Comparison of ENCODE assay signal across 1 cellular context in the genomic region with DNA sequence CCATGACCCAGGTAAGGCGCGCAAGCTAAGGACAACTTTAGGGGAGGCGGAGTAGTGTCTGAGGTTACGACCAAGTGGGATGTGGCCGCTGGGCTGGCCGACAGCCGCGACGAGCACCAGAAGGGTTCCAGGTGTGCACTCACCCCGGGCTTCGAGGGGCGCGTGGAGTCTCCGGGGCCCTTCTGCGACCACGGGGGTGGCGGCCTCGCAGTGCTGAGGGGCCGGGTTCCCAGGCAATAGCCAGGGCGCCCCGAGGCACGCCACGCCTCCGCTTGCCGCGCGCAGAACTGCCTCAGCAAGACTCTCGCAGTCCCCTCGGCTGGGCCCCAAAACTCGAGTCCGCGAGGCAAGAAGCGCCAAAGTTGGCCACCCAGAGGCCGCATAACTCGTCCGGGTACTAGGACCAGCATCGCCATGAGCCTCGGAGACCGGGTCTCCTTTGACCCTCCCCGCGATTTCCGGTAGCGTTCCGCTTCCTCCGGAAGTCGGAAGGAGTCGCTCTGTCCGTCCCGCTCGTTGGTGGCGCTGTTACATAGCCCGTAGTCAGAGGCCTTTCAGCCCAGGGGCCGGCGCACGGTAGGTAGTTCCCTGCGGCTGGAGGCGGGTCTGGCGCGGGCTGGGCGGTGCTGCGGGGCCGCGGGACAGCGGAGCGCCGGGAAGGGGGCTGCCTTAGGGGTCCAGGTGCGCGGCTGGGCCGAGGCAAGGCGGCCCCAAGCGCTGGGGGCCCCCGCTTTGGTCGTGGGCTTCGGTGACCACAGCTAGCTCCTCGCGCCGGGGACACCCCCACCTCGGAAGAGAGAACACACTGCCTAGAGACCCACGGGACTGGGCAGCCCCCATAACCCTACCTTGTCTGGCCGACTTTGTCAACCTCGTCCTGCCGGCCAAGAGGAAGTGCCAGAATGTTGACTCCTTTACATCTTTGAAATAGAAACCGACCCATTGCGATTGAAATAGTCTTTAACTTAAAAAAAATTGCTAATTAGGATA.
A peak's percentile ranks its signal among the peaks of the same experiment; 100 is the strongest.
TF ChIP-seq lines count a peak whose summit lies in the region.

A gene with protein sequence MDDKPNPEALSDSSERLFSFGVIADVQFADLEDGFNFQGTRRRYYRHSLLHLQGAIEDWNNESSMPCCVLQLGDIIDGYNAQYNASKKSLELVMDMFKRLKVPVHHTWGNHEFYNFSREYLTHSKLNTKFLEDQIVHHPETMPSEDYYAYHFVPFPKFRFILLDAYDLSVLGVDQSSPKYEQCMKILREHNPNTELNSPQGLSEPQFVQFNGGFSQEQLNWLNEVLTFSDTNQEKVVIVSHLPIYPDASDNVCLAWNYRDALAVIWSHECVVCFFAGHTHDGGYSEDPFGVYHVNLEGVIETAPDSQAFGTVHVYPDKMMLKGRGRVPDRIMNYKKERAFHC (plus strand): TSS at position 503 of the 990 bp plus-strand sequence. CDS start 7,333 bp downstream, outside the sequence.
A gene (minus strand): TSS at position 442 of the 990 bp plus-strand sequence. CDS start 26 bp downstream, at position 416.

TF ChIP-seq in HepG2, 621 proteins besides CTCF, POLR2A, EP300 and RAD21 (continued from another document and continues in another):
- TF ChIP-seq, protein P1, sequence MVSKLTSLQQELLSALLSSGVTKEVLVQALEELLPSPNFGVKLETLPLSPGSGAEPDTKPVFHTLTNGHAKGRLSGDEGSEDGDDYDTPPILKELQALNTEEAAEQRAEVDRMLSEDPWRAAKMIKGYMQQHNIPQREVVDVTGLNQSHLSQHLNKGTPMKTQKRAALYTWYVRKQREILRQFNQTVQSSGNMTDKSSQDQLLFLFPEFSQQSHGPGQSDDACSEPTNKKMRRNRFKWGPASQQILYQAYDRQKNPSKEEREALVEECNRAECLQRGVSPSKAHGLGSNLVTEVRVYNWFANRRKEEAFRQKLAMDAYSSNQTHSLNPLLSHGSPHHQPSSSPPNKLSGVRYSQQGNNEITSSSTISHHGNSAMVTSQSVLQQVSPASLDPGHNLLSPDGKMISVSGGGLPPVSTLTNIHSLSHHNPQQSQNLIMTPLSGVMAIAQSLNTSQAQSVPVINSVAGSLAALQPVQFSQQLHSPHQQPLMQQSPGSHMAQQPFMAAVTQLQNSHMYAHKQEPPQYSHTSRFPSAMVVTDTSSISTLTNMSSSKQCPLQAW (CRISPR knock-in tag; IDR thresholded peaks at IDR 0.05): peak; percentile 83; the same call in 1 of the 2 replicates
- TF ChIP-seq ZNF75D (CRISPR knock-in tag; IDR thresholded peaks at IDR 0.05; ENCODE audit: borderline replicate concordance) (no peak), ZSCAN31 (CRISPR knock-in tag; IDR thresholded peaks at IDR 0.05; ENCODE audit: low read depth) (peak; percentile 64), TCF7L2 (IDR thresholded peaks at IDR 0.05; ENCODE audit: low read depth, low read length) (no peak), KMT2A (CRISPR knock-in tag; IDR thresholded peaks at IDR 0.05) (peak; percentile 99), ZNF737 (CRISPR knock-in tag; IDR thresholded peaks at IDR 0.05; ENCODE audit: borderline replicate concordance) (no peak), ZNF615 (CRISPR knock-in tag; IDR thresholded peaks at IDR 0.05; ENCODE audit: borderline replicate concordance) (no peak; the same call in 1 of the 2 replicates), SSRP1 (CRISPR knock-in tag; IDR thresholded peaks at IDR 0.05) (peak; percentile 46; the same call in 1 of the 2 replicates), ZNF790 (CRISPR knock-in tag; IDR thresholded peaks at IDR 0.05; ENCODE audit: borderline replicate concordance) (peak; percentile 89; the same call in 1 of the 2 replicates), KDM5B (CRISPR knock-in tag; IDR thresholded peaks at IDR 0.05; ENCODE audit: borderline replicate concordance) (peak; percentile 82; the same call in 1 of the 2 replicates), FIP1L1 (IDR thresholded peaks at IDR 0.05; ENCODE audit: borderline replicate concordance, insufficient read depth, low read depth, low read length) (no peak; the same call in 1 of the 2 replicates), KDM6A (CRISPR knock-in tag; IDR thresholded peaks at IDR 0.05; ENCODE audit: low read depth) (no peak), DR1 (CRISPR knock-in tag; IDR thresholded peaks at IDR 0.05) (peak; percentile 84; the same call in 1 of the 2 replicates), ZNF230 (CRISPR knock-in tag; IDR thresholded peaks at IDR 0.05) (peak; percentile 85), ZIK1 (CRISPR knock-in tag; IDR thresholded peaks at IDR 0.05; ENCODE audit: borderline replicate concordance, low read depth) (no peak; the same call in 1 of the 2 replicates), NONO (IDR thresholded peaks at IDR 0.05) (no peak), NONO (CRISPR knock-in tag; conservative IDR thresholded peaks at IDR 0.05) (peak; percentile 87), NKX3-1 (CRISPR knock-in tag; IDR thresholded peaks at IDR 0.05) (peak; percentile 83), ZEB1 (IDR thresholded peaks at IDR 0.05; ENCODE audit: insufficient replicate concordance, low read depth) (no peak), SNAPC2 (CRISPR knock-in tag; IDR thresholded peaks at IDR 0.05) (0 out of 2 replicates have a peak, but pooled peaks have one; percentile 49), MLLT10 (CRISPR knock-in tag; IDR thresholded peaks at IDR 0.05) (peak; percentile 38; the same call in 1 of the 2 replicates), TRIM24 (CRISPR knock-in tag; IDR thresholded peaks at IDR 0.05) (no peak), ZKSCAN1 (IDR thresholded peaks at IDR 0.05; ENCODE audit: low read length) (peak; percentile 71; the same call in 1 of the 2 replicates), MAFG (CRISPR knock-in tag; IDR thresholded peaks at IDR 0.05) (no peak), ZNF260 (CRISPR knock-in tag; IDR thresholded peaks at IDR 0.05; ENCODE audit: borderline replicate concordance, low read depth) (no peak), MTA3 (CRISPR knock-in tag; IDR thresholded peaks at IDR 0.05) (no peak), LCORL (IDR thresholded peaks at IDR 0.05) (no peak), LCORL (CRISPR knock-in tag; IDR thresholded peaks at IDR 0.05) (0 out of 2 replicates have a peak, but pooled peaks have one; percentile 48)
- TF ChIP-seq, protein P2, sequence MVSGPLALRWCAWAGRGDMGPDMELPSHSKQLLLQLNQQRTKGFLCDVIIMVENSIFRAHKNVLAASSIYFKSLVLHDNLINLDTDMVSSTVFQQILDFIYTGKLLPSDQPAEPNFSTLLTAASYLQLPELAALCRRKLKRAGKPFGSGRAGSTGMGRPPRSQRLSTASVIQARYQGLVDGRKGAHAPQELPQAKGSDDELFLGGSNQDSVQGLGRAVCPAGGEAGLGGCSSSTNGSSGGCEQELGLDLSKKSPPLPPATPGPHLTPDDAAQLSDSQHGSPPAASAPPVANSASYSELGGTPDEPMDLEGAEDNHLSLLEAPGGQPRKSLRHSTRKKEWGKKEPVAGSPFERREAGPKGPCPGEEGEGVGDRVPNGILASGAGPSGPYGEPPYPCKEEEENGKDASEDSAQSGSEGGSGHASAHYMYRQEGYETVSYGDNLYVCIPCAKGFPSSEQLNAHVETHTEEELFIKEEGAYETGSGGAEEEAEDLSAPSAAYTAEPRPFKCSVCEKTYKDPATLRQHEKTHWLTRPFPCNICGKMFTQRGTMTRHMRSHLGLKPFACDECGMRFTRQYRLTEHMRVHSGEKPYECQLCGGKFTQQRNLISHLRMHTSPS (CRISPR knock-in tag; IDR thresholded peaks at IDR 0.05; ENCODE audit: low read depth): no peak
- TF ChIP-seq, protein P3, sequence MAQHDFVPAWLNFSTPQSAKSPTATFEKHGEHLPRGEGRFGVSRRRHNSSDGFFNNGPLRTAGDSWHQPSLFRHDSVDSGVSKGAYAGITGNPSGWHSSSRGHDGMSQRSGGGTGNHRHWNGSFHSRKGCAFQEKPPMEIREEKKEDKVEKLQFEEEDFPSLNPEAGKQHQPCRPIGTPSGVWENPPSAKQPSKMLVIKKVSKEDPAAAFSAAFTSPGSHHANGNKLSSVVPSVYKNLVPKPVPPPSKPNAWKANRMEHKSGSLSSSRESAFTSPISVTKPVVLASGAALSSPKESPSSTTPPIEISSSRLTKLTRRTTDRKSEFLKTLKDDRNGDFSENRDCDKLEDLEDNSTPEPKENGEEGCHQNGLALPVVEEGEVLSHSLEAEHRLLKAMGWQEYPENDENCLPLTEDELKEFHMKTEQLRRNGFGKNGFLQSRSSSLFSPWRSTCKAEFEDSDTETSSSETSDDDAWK (CRISPR knock-in tag; IDR thresholded peaks at IDR 0.05): no peak
- TF ChIP-seq, protein P4, sequence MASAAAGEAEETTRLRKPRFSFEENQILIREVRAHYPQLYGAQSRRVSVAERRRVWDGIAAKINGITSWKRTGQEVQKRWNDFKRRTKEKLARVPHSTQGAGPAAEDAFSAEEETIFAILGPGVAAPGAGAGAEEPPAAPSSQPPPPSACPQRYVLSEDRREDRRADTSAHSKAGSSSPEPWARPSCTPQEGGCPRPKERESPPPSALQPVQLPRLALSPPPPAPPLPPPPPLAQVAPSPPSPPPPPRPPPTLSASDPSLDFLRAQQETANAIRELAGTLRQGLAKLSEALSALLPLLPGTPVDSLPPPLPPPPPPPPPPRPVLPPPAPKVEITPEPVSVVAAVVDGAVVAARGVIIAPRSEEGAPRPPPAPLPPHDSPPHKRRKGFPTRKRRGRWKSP (CRISPR knock-in tag; IDR thresholded peaks at IDR 0.05): no peak; the same call in 1 of the 2 replicates
- TF ChIP-seq, protein P5, sequence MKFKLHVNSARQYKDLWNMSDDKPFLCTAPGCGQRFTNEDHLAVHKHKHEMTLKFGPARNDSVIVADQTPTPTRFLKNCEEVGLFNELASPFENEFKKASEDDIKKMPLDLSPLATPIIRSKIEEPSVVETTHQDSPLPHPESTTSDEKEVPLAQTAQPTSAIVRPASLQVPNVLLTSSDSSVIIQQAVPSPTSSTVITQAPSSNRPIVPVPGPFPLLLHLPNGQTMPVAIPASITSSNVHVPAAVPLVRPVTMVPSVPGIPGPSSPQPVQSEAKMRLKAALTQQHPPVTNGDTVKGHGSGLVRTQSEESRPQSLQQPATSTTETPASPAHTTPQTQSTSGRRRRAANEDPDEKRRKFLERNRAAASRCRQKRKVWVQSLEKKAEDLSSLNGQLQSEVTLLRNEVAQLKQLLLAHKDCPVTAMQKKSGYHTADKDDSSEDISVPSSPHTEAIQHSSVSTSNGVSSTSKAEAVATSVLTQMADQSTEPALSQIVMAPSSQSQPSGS (CRISPR knock-in tag; IDR thresholded peaks at IDR 0.05): peak; percentile 86
- TF ChIP-seq, protein P6, sequence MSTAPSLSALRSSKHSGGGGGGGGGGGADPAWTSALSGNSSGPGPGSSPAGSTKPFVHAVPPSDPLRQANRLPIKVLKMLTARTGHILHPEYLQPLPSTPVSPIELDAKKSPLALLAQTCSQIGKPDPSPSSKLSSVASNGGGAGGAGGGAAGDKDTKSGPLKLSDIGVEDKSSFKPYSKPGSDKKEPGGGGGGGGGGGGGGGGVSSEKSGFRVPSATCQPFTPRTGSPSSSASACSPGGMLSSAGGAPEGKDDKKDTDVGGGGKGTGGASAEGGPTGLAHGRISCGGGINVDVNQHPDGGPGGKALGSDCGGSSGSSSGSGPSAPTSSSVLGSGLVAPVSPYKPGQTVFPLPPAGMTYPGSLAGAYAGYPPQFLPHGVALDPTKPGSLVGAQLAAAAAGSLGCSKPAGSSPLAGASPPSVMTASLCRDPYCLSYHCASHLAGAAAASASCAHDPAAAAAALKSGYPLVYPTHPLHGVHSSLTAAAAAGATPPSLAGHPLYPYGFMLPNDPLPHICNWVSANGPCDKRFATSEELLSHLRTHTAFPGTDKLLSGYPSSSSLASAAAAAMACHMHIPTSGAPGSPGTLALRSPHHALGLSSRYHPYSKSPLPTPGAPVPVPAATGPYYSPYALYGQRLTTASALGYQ (CRISPR knock-in tag; IDR thresholded peaks at IDR 0.05): peak; percentile 61; the same call in 1 of the 2 replicates
- TF ChIP-seq, protein P7, sequence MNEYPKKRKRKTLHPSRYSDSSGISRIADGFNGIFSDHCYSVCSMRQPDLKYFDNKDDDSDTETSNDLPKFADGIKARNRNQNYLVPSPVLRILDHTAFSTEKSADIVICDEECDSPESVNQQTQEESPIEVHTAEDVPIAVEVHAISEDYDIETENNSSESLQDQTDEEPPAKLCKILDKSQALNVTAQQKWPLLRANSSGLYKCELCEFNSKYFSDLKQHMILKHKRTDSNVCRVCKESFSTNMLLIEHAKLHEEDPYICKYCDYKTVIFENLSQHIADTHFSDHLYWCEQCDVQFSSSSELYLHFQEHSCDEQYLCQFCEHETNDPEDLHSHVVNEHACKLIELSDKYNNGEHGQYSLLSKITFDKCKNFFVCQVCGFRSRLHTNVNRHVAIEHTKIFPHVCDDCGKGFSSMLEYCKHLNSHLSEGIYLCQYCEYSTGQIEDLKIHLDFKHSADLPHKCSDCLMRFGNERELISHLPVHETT (CRISPR knock-in tag; conservative IDR thresholded peaks at IDR 0.05): peak; percentile 95
- TF ChIP-seq, protein P8, sequence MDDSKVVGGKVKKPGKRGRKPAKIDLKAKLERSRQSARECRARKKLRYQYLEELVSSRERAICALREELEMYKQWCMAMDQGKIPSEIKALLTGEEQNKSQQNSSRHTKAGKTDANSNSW (CRISPR knock-in tag; IDR thresholded peaks at IDR 0.05; ENCODE audit: borderline replicate concordance): no peak
- TF ChIP-seq, protein P9, sequence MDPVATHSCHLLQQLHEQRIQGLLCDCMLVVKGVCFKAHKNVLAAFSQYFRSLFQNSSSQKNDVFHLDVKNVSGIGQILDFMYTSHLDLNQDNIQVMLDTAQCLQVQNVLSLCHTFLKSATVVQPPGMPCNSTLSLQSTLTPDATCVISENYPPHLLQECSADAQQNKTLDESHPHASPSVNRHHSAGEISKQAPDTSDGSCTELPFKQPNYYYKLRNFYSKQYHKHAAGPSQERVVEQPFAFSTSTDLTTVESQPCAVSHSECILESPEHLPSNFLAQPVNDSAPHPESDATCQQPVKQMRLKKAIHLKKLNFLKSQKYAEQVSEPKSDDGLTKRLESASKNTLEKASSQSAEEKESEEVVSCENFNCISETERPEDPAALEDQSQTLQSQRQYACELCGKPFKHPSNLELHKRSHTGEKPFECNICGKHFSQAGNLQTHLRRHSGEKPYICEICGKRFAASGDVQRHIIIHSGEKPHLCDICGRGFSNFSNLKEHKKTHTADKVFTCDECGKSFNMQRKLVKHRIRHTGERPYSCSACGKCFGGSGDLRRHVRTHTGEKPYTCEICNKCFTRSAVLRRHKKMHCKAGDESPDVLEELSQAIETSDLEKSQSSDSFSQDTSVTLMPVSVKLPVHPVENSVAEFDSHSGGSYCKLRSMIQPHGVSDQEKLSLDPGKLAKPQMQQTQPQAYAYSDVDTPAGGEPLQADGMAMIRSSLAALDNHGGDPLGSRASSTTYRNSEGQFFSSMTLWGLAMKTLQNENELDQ (CRISPR knock-in tag; IDR thresholded peaks at IDR 0.05; ENCODE audit: borderline replicate concordance): no peak
- TF ChIP-seq, protein P10, sequence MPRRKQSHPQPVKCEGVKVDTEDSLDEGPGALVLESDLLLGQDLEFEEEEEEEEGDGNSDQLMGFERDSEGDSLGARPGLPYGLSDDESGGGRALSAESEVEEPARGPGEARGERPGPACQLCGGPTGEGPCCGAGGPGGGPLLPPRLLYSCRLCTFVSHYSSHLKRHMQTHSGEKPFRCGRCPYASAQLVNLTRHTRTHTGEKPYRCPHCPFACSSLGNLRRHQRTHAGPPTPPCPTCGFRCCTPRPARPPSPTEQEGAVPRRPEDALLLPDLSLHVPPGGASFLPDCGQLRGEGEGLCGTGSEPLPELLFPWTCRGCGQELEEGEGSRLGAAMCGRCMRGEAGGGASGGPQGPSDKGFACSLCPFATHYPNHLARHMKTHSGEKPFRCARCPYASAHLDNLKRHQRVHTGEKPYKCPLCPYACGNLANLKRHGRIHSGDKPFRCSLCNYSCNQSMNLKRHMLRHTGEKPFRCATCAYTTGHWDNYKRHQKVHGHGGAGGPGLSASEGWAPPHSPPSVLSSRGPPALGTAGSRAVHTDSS (CRISPR knock-in tag; conservative IDR thresholded peaks at IDR 0.05): no peak
